In genomic region chr20:48923149-48923718, GRCh38 we compare ENCODE assay signal across 1 cellular context.
TF ChIP-seq lines count a peak whose summit lies in the region.

No MANE protein-coding gene starts in this region.

TF ChIP-seq in HepG2, 621 proteins besides CTCF, POLR2A, EP300 and RAD21 (continued from another document and continues in another):
- TF ChIP-seq E2F1 (CRISPR knock-in tag; IDR thresholded peaks at IDR 0.05), result no peak
- TF ChIP-seq ZNF329 (CRISPR knock-in tag; IDR thresholded peaks at IDR 0.05; ENCODE audit: low read depth), result no peak
- TF ChIP-seq GTF2F1 (IDR thresholded peaks at IDR 0.05; ENCODE audit: low read length), result no peak
- TF ChIP-seq ZNF263 (CRISPR knock-in tag; IDR thresholded peaks at IDR 0.05), result no peak
- TF ChIP-seq ELF4 (CRISPR knock-in tag; IDR thresholded peaks at IDR 0.05; ENCODE audit: borderline replicate concordance), result peak; percentile 67; the same call in 1 of the 2 replicates
- TF ChIP-seq TMF1 (CRISPR knock-in tag; IDR thresholded peaks at IDR 0.05; ENCODE audit: low read depth), result no peak
- TF ChIP-seq, protein P1, sequence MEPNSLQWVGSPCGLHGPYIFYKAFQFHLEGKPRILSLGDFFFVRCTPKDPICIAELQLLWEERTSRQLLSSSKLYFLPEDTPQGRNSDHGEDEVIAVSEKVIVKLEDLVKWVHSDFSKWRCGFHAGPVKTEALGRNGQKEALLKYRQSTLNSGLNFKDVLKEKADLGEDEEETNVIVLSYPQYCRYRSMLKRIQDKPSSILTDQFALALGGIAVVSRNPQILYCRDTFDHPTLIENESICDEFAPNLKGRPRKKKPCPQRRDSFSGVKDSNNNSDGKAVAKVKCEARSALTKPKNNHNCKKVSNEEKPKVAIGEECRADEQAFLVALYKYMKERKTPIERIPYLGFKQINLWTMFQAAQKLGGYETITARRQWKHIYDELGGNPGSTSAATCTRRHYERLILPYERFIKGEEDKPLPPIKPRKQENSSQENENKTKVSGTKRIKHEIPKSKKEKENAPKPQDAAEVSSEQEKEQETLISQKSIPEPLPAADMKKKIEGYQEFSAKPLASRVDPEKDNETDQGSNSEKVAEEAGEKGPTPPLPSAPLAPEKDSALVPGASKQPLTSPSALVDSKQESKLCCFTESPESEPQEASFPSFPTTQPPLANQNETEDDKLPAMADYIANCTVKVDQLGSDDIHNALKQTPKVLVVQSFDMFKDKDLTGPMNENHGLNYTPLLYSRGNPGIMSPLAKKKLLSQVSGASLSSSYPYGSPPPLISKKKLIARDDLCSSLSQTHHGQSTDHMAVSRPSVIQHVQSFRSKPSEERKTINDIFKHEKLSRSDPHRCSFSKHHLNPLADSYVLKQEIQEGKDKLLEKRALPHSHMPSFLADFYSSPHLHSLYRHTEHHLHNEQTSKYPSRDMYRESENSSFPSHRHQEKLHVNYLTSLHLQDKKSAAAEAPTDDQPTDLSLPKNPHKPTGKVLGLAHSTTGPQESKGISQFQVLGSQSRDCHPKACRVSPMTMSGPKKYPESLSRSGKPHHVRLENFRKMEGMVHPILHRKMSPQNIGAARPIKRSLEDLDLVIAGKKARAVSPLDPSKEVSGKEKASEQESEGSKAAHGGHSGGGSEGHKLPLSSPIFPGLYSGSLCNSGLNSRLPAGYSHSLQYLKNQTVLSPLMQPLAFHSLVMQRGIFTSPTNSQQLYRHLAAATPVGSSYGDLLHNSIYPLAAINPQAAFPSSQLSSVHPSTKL (CRISPR knock-in tag; IDR thresholded peaks at IDR 0.05), result peak; percentile 90
- no peak for TF ChIP-seq PRDM4 (CRISPR knock-in tag; IDR thresholded peaks at IDR 0.05; ENCODE audit: borderline replicate concordance)
- no peak; the same call in 1 of the 2 replicates for TF ChIP-seq NFYC (CRISPR knock-in tag; IDR thresholded peaks at IDR 0.05)
- no peak for TF ChIP-seq ADNP (CRISPR knock-in tag; IDR thresholded peaks at IDR 0.05)
- peak; percentile 61; the same call in 1 of the 2 replicates for TF ChIP-seq SIN3A (IDR thresholded peaks at IDR 0.05; ENCODE audit: borderline replicate concordance, low read depth, low read length)
- TF ChIP-seq RARG (CRISPR knock-in tag; IDR thresholded peaks at IDR 0.05; ENCODE audit: low read depth), result no peak
- TF ChIP-seq CENPBD1 (CRISPR knock-in tag; IDR thresholded peaks at IDR 0.05; ENCODE audit: borderline replicate concordance, low read depth), result no peak
- TF ChIP-seq ZNF280D (CRISPR knock-in tag; IDR thresholded peaks at IDR 0.05), result no peak
- no peak for TF ChIP-seq ARHGAP35 (CRISPR knock-in tag; IDR thresholded peaks at IDR 0.05; ENCODE audit: borderline replicate concordance)
- TF ChIP-seq POLR2AphosphoS5 (IDR thresholded peaks at IDR 0.05; ENCODE audit: low read depth, low read length), result no peak; the same call in 1 of the 2 replicates
- TF ChIP-seq PPARG (CRISPR knock-in tag; conservative IDR thresholded peaks at IDR 0.05), result no peak
- TF ChIP-seq CCDC6 (CRISPR knock-in tag; IDR thresholded peaks at IDR 0.05), result no peak
- peak; percentile 31; the same call in 1 of the 2 replicates for TF ChIP-seq CREM (IDR thresholded peaks at IDR 0.05)
- TF ChIP-seq CREM (CRISPR knock-in tag; IDR thresholded peaks at IDR 0.05), result no peak
- TF ChIP-seq PHF20 (CRISPR knock-in tag; IDR thresholded peaks at IDR 0.05), result no peak
- no peak for TF ChIP-seq ZNF777 (CRISPR knock-in tag; IDR thresholded peaks at IDR 0.05)
- no peak for TF ChIP-seq LCORL (IDR thresholded peaks at IDR 0.05)
- 0 out of 2 replicates have a peak, but pooled peaks have one; percentile 13 for TF ChIP-seq LCORL (CRISPR knock-in tag; IDR thresholded peaks at IDR 0.05)
- no peak; the same call in 1 of the 2 replicates for TF ChIP-seq AHR (CRISPR knock-in tag; IDR thresholded peaks at IDR 0.05)
- TF ChIP-seq TAF1 (CRISPR knock-in tag; IDR thresholded peaks at IDR 0.05), result peak; percentile 52
- TF ChIP-seq ATAD3A (CRISPR knock-in tag; IDR thresholded peaks at IDR 0.05), result no peak
- peak; percentile 39 for TF ChIP-seq KAT8 (CRISPR knock-in tag; IDR thresholded peaks at IDR 0.05)
- TF ChIP-seq ZNF24 (IDR thresholded peaks at IDR 0.05), result no peak
- TF ChIP-seq ZMYM4 (CRISPR knock-in tag; IDR thresholded peaks at IDR 0.05), result peak; percentile 16; the same call in 1 of the 2 replicates
- no peak for TF ChIP-seq ARID4A (CRISPR knock-in tag; IDR thresholded peaks at IDR 0.05; ENCODE audit: borderline replicate concordance)
- no peak for TF ChIP-seq HOXA3 (CRISPR knock-in tag; IDR thresholded peaks at IDR 0.05)
- TF ChIP-seq PRDM10 (CRISPR knock-in tag; IDR thresholded peaks at IDR 0.05; ENCODE audit: low read depth), result no peak
- no peak for TF ChIP-seq TEAD2 (CRISPR knock-in tag; IDR thresholded peaks at IDR 0.05)
- no peak for TF ChIP-seq TGIF2 (CRISPR knock-in tag; IDR thresholded peaks at IDR 0.05)
- TF ChIP-seq ZNF781 (CRISPR knock-in tag; IDR thresholded peaks at IDR 0.05; ENCODE audit: borderline replicate concordance, not compliant biosample characterization), result no peak
- TF ChIP-seq FOXK2 (IDR thresholded peaks at IDR 0.05), result no peak
- TF ChIP-seq ZIK1 (CRISPR knock-in tag; IDR thresholded peaks at IDR 0.05; ENCODE audit: borderline replicate concordance, low read depth), result no peak
- TF ChIP-seq RFX1 (IDR thresholded peaks at IDR 0.05), result no peak
- peak; percentile 99 for TF ChIP-seq BCL6 (CRISPR knock-in tag; IDR thresholded peaks at IDR 0.05)
- 0 out of 2 replicates have a peak, but pooled peaks have one; percentile 59 for TF ChIP-seq DPF2 (CRISPR knock-in tag; IDR thresholded peaks at IDR 0.05; ENCODE audit: borderline replicate concordance, low read depth)
- TF ChIP-seq ZNF761 (CRISPR knock-in tag; conservative IDR thresholded peaks at IDR 0.05), result 0 out of 2 replicates have a peak, but pooled peaks have one; percentile 36
- TF ChIP-seq SMARCC2 (IDR thresholded peaks at IDR 0.05), result no peak
- no peak for TF ChIP-seq GMEB2 (CRISPR knock-in tag; IDR thresholded peaks at IDR 0.05; ENCODE audit: low read depth)
- TF ChIP-seq ARNT (IDR thresholded peaks at IDR 0.05), result no peak
- TF ChIP-seq FOXM1 (CRISPR knock-in tag; IDR thresholded peaks at IDR 0.05), result no peak
- peak; percentile 52; the same call in 1 of the 2 replicates for TF ChIP-seq HDAC1 (CRISPR knock-in tag; IDR thresholded peaks at IDR 0.05)
